13 cellular contexts compared by ENCODE assay signal in genomic region chr7:133481676-133482075, GRCh38.
DNase-seq lines count a peak whose midpoint lies in the region; ATAC-seq, FAIRE-seq and TF ChIP-seq lines count a peak whose summit lies in the region.
"Had no signal": no experiment of that assay in that cellular context is flagged by ENCODE, and none has a peak within 500 bp of the region (broad histone marks: within the 10 kb centered on the region; RNA-seq: fewer than 3 reads in every experiment).

No MANE protein-coding gene starts in this region.

- no peak overlapping the region for H2AFZ ChIP-seq in keratinocyte (ENCODE audit: control insufficient read depth, low read length)

- no peaks in the 10 kb centered on the region for H3K27me3 ChIP-seq in BJ (ENCODE audit: control insufficient read depth, insufficient read depth, low read length)
- H3K27me3 ChIP-seq in keratinocyte (ENCODE audit: control insufficient read depth, extremely low read depth, insufficient read depth, low read length) = no peaks in the 10 kb centered on the region

- no peaks in the 10 kb centered on the region for H3K9me3 ChIP-seq in keratinocyte (ENCODE audit: control insufficient read depth, low read depth, low read length)
- H3K9me3 ChIP-seq: left ventricle myocardium inferior, thoracic aorta had no signal

- no peak overlapping the region for H3K4me3 Mint-ChIP-seq in activated T-helper 17 cell treated with anti-CD3 and anti-CD28 coated beads, Interleukin-2, amount 50 U/mL, for 72 hours
- H3K4me3 Mint-ChIP-seq: dendritic cell treated with granulocyte-macrophage colony-stimulating factor and Interleukin-4, amounts not matched to agents 40 ng/mL and 50 ng/mL, for 4 days had no signal

- H3K36me3 ChIP-seq in BJ (ENCODE audit: control insufficient read depth, insufficient read depth, low read length) (no peaks in the 10 kb centered on the region; the same call in 1 of the 2 replicates), keratinocyte (ENCODE audit: control insufficient read depth in 2 of 2, extremely low read depth in 1 of 2, insufficient read depth in 2 of 2, low read length in 2 of 2) (no peaks in the 10 kb centered on the region)

- no peaks in the 10 kb centered on the region for H4K20me1 ChIP-seq in keratinocyte (ENCODE audit: control insufficient read depth, extremely low read depth, insufficient read depth, low read length)

- H3K9me1 ChIP-seq in keratinocyte (ENCODE audit: control insufficient read depth, extremely low read depth, insufficient read depth, low read length) = no peaks in the 10 kb centered on the region

- dilution Hi-C loops in keratinocyte (cut with MboI; ENCODE audit: extremely low pct_ligation_motif_present, low sequenced_read_pairs) = no loop called here

- CTCF ChIA-PET in BJ (lab: Yijun Ruan, JAX) = no interaction called here

- no peak overlapping the region for H3K27ac Mint-ChIP-seq in activated T-helper 17 cell treated with anti-CD3 and anti-CD28 coated beads, Interleukin-2, amount 50 U/mL, for 72 hours
- H3K27ac Mint-ChIP-seq: dendritic cell treated with granulocyte-macrophage colony-stimulating factor and Interleukin-4, amounts not matched to agents 40 ng/mL and 50 ng/mL, for 4 days had no signal

- H3K79me2 ChIP-seq in keratinocyte (ENCODE audit: control insufficient read depth, insufficient read depth, low read length) = no peaks in the 10 kb centered on the region

- POLR2A ChIA-PET in BJ (lab: Charles Lee) = no interaction called here

- H3K4me3 ChIP-seq in BJ (ENCODE audit: low read depth, low read length) = no peak overlapping the region
- H3K4me3 ChIP-seq in keratinocyte (ENCODE audit: control insufficient read depth in 2 of 3, extremely low read depth in 1 of 3, insufficient read depth in 2 of 3, low read depth in 1 of 3, low read length in 3 of 3) = no peak overlapping the region
- H3K4me3 ChIP-seq: left ventricle myocardium inferior, smooth muscle cell, thoracic aorta had no signal

- peaks cover 12% of the 10 kb centered on the region for H3K4me1 Mint-ChIP-seq in activated T-helper 17 cell treated with anti-CD3 and anti-CD28 coated beads, Interleukin-2, amount 50 U/mL, for 72 hours

- H3K36me3 Mint-ChIP-seq in activated T-helper 17 cell treated with anti-CD3 and anti-CD28 coated beads, Interleukin-2, amount 50 U/mL, for 72 hours (ENCODE audit: low read depth) = peaks cover 49% of the 10 kb centered on the region

- H3K27ac ChIP-seq in keratinocyte (ENCODE audit: control insufficient read depth, insufficient read depth, low read length) = no peak overlapping the region
- H3K27ac ChIP-seq: left ventricle myocardium inferior, thoracic aorta had no signal

- ATAC-seq in activated T-helper 17 cell treated with anti-CD3 and anti-CD28 coated beads, Interleukin-2, amount 50 U/mL, for 72 hours (replicated peaks) = peak; percentile 47
- ATAC-seq in GM21529 (IDR thresholded peaks at IDR 0.05; ENCODE audit: unreplicated experiment) (no peak), HG02973 (IDR thresholded peaks at IDR 0.05; ENCODE audit: unreplicated experiment) (no peak), GM21528 (IDR thresholded peaks at IDR 0.05; ENCODE audit: low FRiP score, unreplicated experiment) (no peak)

- H3K4me1 ChIP-seq in keratinocyte (ENCODE audit: control insufficient read depth, extremely low read depth, insufficient read depth, low read length) = peaks cover 16% of the 10 kb centered on the region

- DNase-seq in BJ (ENCODE audit: low read depth) = peak; percentile 6
- peak; percentile 42 for DNase-seq in H54 (ENCODE audit: insufficient read length, low spot score)
- DNase-seq in keratinocyte (ENCODE audit: low read depth, low spot score) = no peak
- no peak for DNase-seq in activated CD4-positive, alpha-beta T cell treated with anti-CD3 and anti-CD28 coated beads, Interleukin-2, amount 50 U/mL, for 48 hours
- DNase-seq: left ventricle myocardium inferior, NCI-H526 treated with DMSO at 0.1 percent for 48 hours had no signal

- H3K27me3 Mint-ChIP-seq in activated T-helper 17 cell treated with anti-CD3 and anti-CD28 coated beads, Interleukin-2, amount 50 U/mL, for 72 hours = no peaks in the 10 kb centered on the region
- H3K27me3 Mint-ChIP-seq: dendritic cell treated with granulocyte-macrophage colony-stimulating factor and Interleukin-4, amounts not matched to agents 40 ng/mL and 50 ng/mL, for 4 days had no signal

- no peak for TF ChIP-seq CTCF in BJ (IDR thresholded peaks at IDR 0.05; ENCODE audit: insufficient read depth, low read depth, low read length)
- TF ChIP-seq CTCF in keratinocyte (optimal IDR thresholded peaks at IDR 0.05 in 1 of 3, IDR thresholded peaks at IDR 0.05 in 1 of 3, conservative IDR thresholded peaks at IDR 0.05 in 1 of 3; ENCODE audit: extremely low read depth in 1 of 3, insufficient read depth in 2 of 3, low read length in 3 of 3) = no peak

- FAIRE-seq in H54 (lab: Jason Lieb, UNC) (peak; percentile 96), keratinocyte (lab: Jason Lieb, UNC) (peak; percentile 84)

- no peaks in the 10 kb centered on the region for H3K9me3 Mint-ChIP-seq in activated T-helper 17 cell treated with anti-CD3 and anti-CD28 coated beads, Interleukin-2, amount 50 U/mL, for 72 hours
- H3K9me3 Mint-ChIP-seq: dendritic cell treated with granulocyte-macrophage colony-stimulating factor and Interleukin-4, amounts not matched to agents 40 ng/mL and 50 ng/mL, for 4 days had no signal

- no peak overlapping the region for H3K9ac ChIP-seq in keratinocyte (ENCODE audit: control insufficient read depth, extremely low read depth, insufficient read depth, low read length)

- TF ChIP-seq POLR2A in H54 (IDR thresholded peaks at IDR 0.05; ENCODE audit: low read depth, low read length) = no peak

- peak overlapping the region; percentile 28 for H3K4me2 ChIP-seq in keratinocyte (ENCODE audit: control insufficient read depth, extremely low read depth, insufficient read depth, low read depth, low read length)
- H3K4me2 ChIP-seq: smooth muscle cell had no signal

Comparison
In these comparisons a context has a peak if more than half of its experiments do, and no peak if none do; other contexts are left out.
1. DNase-seq: peak in BJ (single experiment) and H54 (single experiment); none in keratinocyte (single experiment) and activated CD4-positive, alpha-beta T cell treated with anti-CD3 and anti-CD28 coated beads, Interleukin-2, amount 50 U/mL, for 48 hours (0 of 2).